8 cellular contexts compared by ENCODE assay signal in genomic region chr17:63621684-63622570, GRCh38. TPM values are rescaled to one million over a fixed set of nuclear protein-coding genes. Genes with fewer than 3 reads are reported as not detected.
DNase-seq lines count a peak whose midpoint lies in the region; ATAC-seq, FAIRE-seq and TF ChIP-seq lines count a peak whose summit lies in the region.

Gene MAP3K3, plus strand, starts transcription at chr17:63622417. Its CDS starts 343 bp downstream, at chr17:63622760.

- no peak within 1 kb of the TSS for H4K91ac ChIP-seq in H1 (replicated peaks; ENCODE audit: insufficient read length, low read length)

- H3K4me3 Mint-ChIP-seq in activated CD8-positive, alpha-beta memory T cell treated with anti-CD3 and anti-CD28 coated beads, Interleukin-2, amount 10 ng/mL, durations not matched to agents 7 days and 5 days = peak within 1 kb of the TSS; percentile 97
- peak within 1 kb of the TSS; percentile 99 for H3K4me3 Mint-ChIP-seq in memory B cell

- no peak for TF ChIP-seq CTCF in H1 (IDR thresholded peaks at IDR 0.05; ENCODE audit: control extremely low read depth in 1 of 3, insufficient read depth in 1 of 3, low read depth in 1 of 3, low read length in 3 of 3)

- no peak within 1 kb of the TSS for H2BK120ac ChIP-seq in H1 (replicated peaks; ENCODE audit: low read depth, low read length)

- peaks cover 0 to 8% of the 10 kb centered on the region in 2 experiments for H4K20me1 ChIP-seq in H1 (replicated peaks in 1 of 2; ENCODE audit: control insufficient read depth in 1 of 2, insufficient read depth in 2 of 2, low read length in 2 of 2)

- no peaks in the 10 kb centered on the region for H3K36me3 ChIP-seq in NT2/D1 (ENCODE audit: insufficient read depth, insufficient read length, low read length)
- no peaks in the 10 kb centered on the region for H3K36me3 ChIP-seq in H1 (ENCODE audit: control insufficient read depth in 2 of 4, insufficient read depth in 4 of 4, low read length in 3 of 4)

- peaks cover 3% of the 10 kb centered on the region for H3K27me3 Mint-ChIP-seq in activated CD8-positive, alpha-beta memory T cell treated with anti-CD3 and anti-CD28 coated beads, Interleukin-2, amount 10 ng/mL, durations not matched to agents 7 days and 5 days
- no peaks in the 10 kb centered on the region for H3K27me3 Mint-ChIP-seq in memory B cell

- peak within 1 kb of the TSS; percentile 95 for H4K5ac ChIP-seq in H1 (ENCODE audit: insufficient read length, low read depth, low read length)

- H3K4me3 ChIP-seq in NT2/D1 (ENCODE audit: insufficient read length, low read depth) (peak within 1 kb of the TSS; percentile 76), H1 (ENCODE audit: extremely low read depth in 1 of 4, insufficient read depth in 2 of 4, low read depth in 3 of 4, low read length in 4 of 4) (peak within 1 kb of the TSS; percentile 64 to 82 (median 72))

- H3K27me3 ChIP-seq in NT2/D1 (ENCODE audit: insufficient read depth, insufficient read length) (no peaks in the 10 kb centered on the region), H1 (replicated peaks in 1 of 4; ENCODE audit: control insufficient read depth in 3 of 4, extremely low read depth in 1 of 4, insufficient read depth in 3 of 4, low read length in 3 of 4) (no peaks in the 10 kb centered on the region)

- H3K9ac ChIP-seq in NT2/D1 (ENCODE audit: insufficient read length, low read depth) (peak within 1 kb of the TSS; percentile 91), H1 (replicated peaks in 1 of 4; ENCODE audit: extremely low read depth in 1 of 4, low read depth in 3 of 4, low read length in 3 of 4) (peak within 1 kb of the TSS; percentile 59 to 73 (median 64))

- in situ Hi-C loops in Caki2 (cut with HindIII; ENCODE audit: low pct_unique_long_range_greater_than_20kb, low sequenced_read_pairs) = no loop called here

- H3K4ac ChIP-seq in H1 (replicated peaks; ENCODE audit: insufficient read length, low read depth, low read length) = no peak within 1 kb of the TSS

- peak within 1 kb of the TSS; percentile 41; the same call in 1 of the 2 replicates for H3K27ac ChIP-seq in H1 (ENCODE audit: low read depth, low read length)

- H3K79me1 ChIP-seq in H1 (ENCODE audit: low read depth, low read length) = peaks cover 3% of the 10 kb centered on the region; the same call in 1 of the 2 replicates

- H2AFZ ChIP-seq in H1 (ENCODE audit: low read length) = no peak within 1 kb of the TSS

- 2% methylated on average over 56 of the region's 75 CpGs; no CpG with 5 or more reads in 1 of the 2 experiments for WGBS in H1 (ENCODE audit: extremely low coverage in 1 of 2, insufficient coverage in 1 of 2, insufficient read length in 1 of 2, insufficient replicate concordance in 2 of 2, low coverage in 1 of 2, low lambda C conversion rate in 2 of 2, missing lambda C conversion rate in 1 of 2), 2 experiments

- H2BK20ac ChIP-seq in H1 (ENCODE audit: low read length) = no peak within 1 kb of the TSS

- H3K4me1 ChIP-seq in NT2/D1 (ENCODE audit: insufficient read depth, insufficient read length) = no peaks in the 10 kb centered on the region
- peaks cover 2 to 5% (median 3%) of the 10 kb centered on the region in 4 experiments; a peak in 3 of 7 replicates for H3K4me1 ChIP-seq in H1 (replicated peaks in 1 of 4; ENCODE audit: control insufficient read depth in 3 of 4, insufficient read depth in 4 of 4, low read length in 3 of 4)

- peak; percentile 87 for ATAC-seq in GM21381 (IDR thresholded peaks at IDR 0.05; ENCODE audit: unreplicated experiment)
- ATAC-seq in activated CD8-positive, alpha-beta memory T cell treated with anti-CD3 and anti-CD28 coated beads, Interleukin-2, amount 10 ng/mL, durations not matched to agents 7 days and 5 days = peak; percentile 91
- ATAC-seq in memory B cell (ENCODE audit: low read depth) = peak; percentile 88

- peaks cover 6% of the 10 kb centered on the region for H3K23me2 ChIP-seq in H1 (ENCODE audit: low read depth, low read length)

- H3K9me3 ChIP-seq in NT2/D1 (ENCODE audit: insufficient read depth, low read length) (no peaks in the 10 kb centered on the region), H1 (ENCODE audit: insufficient read depth in 2 of 2, low read depth in 1 of 2, low read length in 1 of 2) (no peaks in the 10 kb centered on the region)

- H4K8ac ChIP-seq in H1 (ENCODE audit: extremely low read depth, insufficient read depth, low read length) = peak within 1 kb of the TSS; percentile 96

- TF ChIP-seq POLR2A in H1 (IDR thresholded peaks at IDR 0.05; ENCODE audit: control extremely low read depth in 1 of 2, low read depth in 2 of 2, low read length in 2 of 2) = peak; percentile 58 to 95

- peak; percentile 100 for DNase-seq in Caki2 (ENCODE audit: low read depth)
- DNase-seq in HUDEP-2 (lab: John Stamatoyannopoulos, UW; ENCODE audit: unreplicated experiment in 76 of 76) = peak; percentile 24 to 100 (median 99)
- peak; percentile 97 for DNase-seq in NT2/D1 (ENCODE audit: low read depth, low spot score)
- peak; percentile 99 for DNase-seq in activated CD8-positive, alpha-beta memory T cell treated with anti-CD3 and anti-CD28 coated beads, Interleukin-2, amount 10 ng/mL, durations not matched to agents 7 days and 5 days
- DNase-seq in H1 (ENCODE audit: low read depth in 1 of 2, low spot score in 2 of 2) = peak; percentile 97 to 99
- peak; percentile 84 to 93 for DNase-seq in memory B cell (ENCODE audit: low spot score in 2 of 2)
- DNase-seq in stimulated activated CD8-positive, alpha-beta memory T cell treated with anti-CD3 and anti-CD28 coated beads, Interleukin-12 subunit alpha, Interleukin-12 subunit beta, amount 100 ng/mL, for 24 hours (ENCODE audit: extremely low read depth) = peak; percentile 95

- no peak within 1 kb of the TSS for H2BK15ac ChIP-seq in H1 (ENCODE audit: low read length)

- no peak within 1 kb of the TSS for H3K23ac ChIP-seq in H1 (ENCODE audit: insufficient read length)

- H3K9me3 Mint-ChIP-seq in activated CD8-positive, alpha-beta memory T cell treated with anti-CD3 and anti-CD28 coated beads, Interleukin-2, amount 10 ng/mL, durations not matched to agents 7 days and 5 days (ENCODE audit: low read depth) = no peaks in the 10 kb centered on the region
- no peaks in the 10 kb centered on the region for H3K9me3 Mint-ChIP-seq in memory B cell

- peak within 1 kb of the TSS; percentile 97 for H3K18ac ChIP-seq in H1 (ENCODE audit: extremely low read depth, low read length)

- H3K14ac ChIP-seq in H1 (ENCODE audit: insufficient read length) = no peak within 1 kb of the TSS

- peak within 1 kb of the TSS; percentile 89 for H3K27ac Mint-ChIP-seq in activated CD8-positive, alpha-beta memory T cell treated with anti-CD3 and anti-CD28 coated beads, Interleukin-2, amount 10 ng/mL, durations not matched to agents 7 days and 5 days
- peak within 1 kb of the TSS; percentile 88 for H3K27ac Mint-ChIP-seq in memory B cell

- no peak within 1 kb of the TSS for H2BK12ac ChIP-seq in H1 (ENCODE audit: low read depth, low read length)

- CTCF ChIA-PET in activated CD8-positive, alpha-beta memory T cell treated with anti-CD3 and anti-CD28 coated beads, Interleukin-2, amount 10 ng/mL, durations not matched to agents 7 days and 5 days (lab: Charles Lee) = interaction anchor here (0.8 to 18.1 kb wide), 16 partner anchors 10 to 227 kb away, joined by 3 to 249 read pairs (median 4); partner anchors contain the start of genes CYB561, DCAF7 and TACO1
- CTCF ChIA-PET in H1 (lab: Charles Lee; ENCODE audit: partially characterized antibody) = interaction anchor here (0.6 to 4.1 kb wide), 9 partner anchors 10 to 215 kb away, joined by 3 to 22 read pairs (median 3); no protein-coding TSS in a partner anchor

- peaks cover 29% of the 10 kb centered on the region for H3K4me1 Mint-ChIP-seq in activated CD8-positive, alpha-beta memory T cell treated with anti-CD3 and anti-CD28 coated beads, Interleukin-2, amount 10 ng/mL, durations not matched to agents 7 days and 5 days
- peaks cover 30% of the 10 kb centered on the region for H3K4me1 Mint-ChIP-seq in memory B cell

- no peak; a peak in 1 of 3 replicates for TF ChIP-seq EP300 in H1 (IDR thresholded peaks at IDR 0.05; ENCODE audit: borderline replicate concordance in 1 of 2, low read depth in 2 of 2, low read length in 2 of 2)

- peak within 1 kb of the TSS; percentile 56 to 71 for H3K4me2 ChIP-seq in H1 (ENCODE audit: insufficient read depth in 1 of 2, low read depth in 2 of 2, low read length in 2 of 2)

- H2BK5ac ChIP-seq in H1 (ENCODE audit: low read depth, low read length) = peak within 1 kb of the TSS; percentile 93

- H3K56ac ChIP-seq in H1 (replicated peaks; ENCODE audit: insufficient read length, low read depth, low read length) = peak within 1 kb of the TSS; percentile 9

- no peak for FAIRE-seq in H1 (lab: Jason Lieb, UNC)

- H3K79me2 ChIP-seq in H1 (ENCODE audit: control insufficient read depth in 1 of 2, insufficient read depth in 2 of 2, low read length in 2 of 2) = peaks cover 5 to 32% of the 10 kb centered on the region in 2 experiments

- TF ChIP-seq RAD21 in H1 (IDR thresholded peaks at IDR 0.05 in 1 of 2, conservative IDR thresholded peaks at IDR 0.05 in 1 of 2; ENCODE audit: low read depth in 2 of 2, low read length in 2 of 2) = peak; percentile 1 to 2; a peak in 2 of 4 replicates

- no peak within 1 kb of the TSS for H2AK5ac ChIP-seq in H1 (ENCODE audit: low read depth, low read length)

- H3K36me3 Mint-ChIP-seq in activated CD8-positive, alpha-beta memory T cell treated with anti-CD3 and anti-CD28 coated beads, Interleukin-2, amount 10 ng/mL, durations not matched to agents 7 days and 5 days = no peaks in the 10 kb centered on the region
- H3K36me3 Mint-ChIP-seq in memory B cell = no peaks in the 10 kb centered on the region

- POLR2A ChIA-PET in H1 (lab: Charles Lee; ENCODE audit: partially characterized antibody) = interaction anchor here (0.7 to 1.8 kb wide), 20 partner anchors 10 to 256 kb away, joined by 3 to 9 read pairs (median 4); partner anchors contain the start of genes ACE, DCAF7, DDX42 and KCNH6

TF ChIP-seq in H1, 55 proteins besides CTCF, POLR2A, EP300 and RAD21 (continues in another document):
- no peak for TF ChIP-seq HDAC2 (IDR thresholded peaks at IDR 0.05; ENCODE audit: borderline replicate concordance in 1 of 2, low read depth in 2 of 2, low read length in 2 of 2)
- peak; percentile 91 for TF ChIP-seq CTBP2 (IDR thresholded peaks at IDR 0.05; ENCODE audit: borderline replicate concordance, insufficient read depth, insufficient read length, low read length)

RNA-seq across cellular contexts. Expression of gene MAP3K3, which starts in this region (rescaled TPM):
- 14.5 and 16.7 TPM in 2 replicates for total RNA-seq in Caki2 (2014; rRNA removed; shearing (Covaris generic); ENCODE audit: low replicate concordance)
- total RNA-seq in activated CD8-positive, alpha-beta memory T cell treated with anti-CD3 and anti-CD28 coated beads, Interleukin-2, amount 10 ng/mL, durations not matched to agents 7 days and 5 days = 10 to 100 TPM; 29.0 to 36.5 TPM
- 21.0 and 22.6 TPM in 2 replicates for total RNA-seq in H1 (2021; fragmentation: NEBNext Ultra II Directional; extraction: Animal tissue kit (Norgen Biotek cat#: 25700))
- 10.3 and 14.8 TPM in 2 replicates for polyA plus RNA-seq in H1 (2011; rRNA removed)
- polyA plus RNA-seq in H1 (2011; cell fraction: cytosol; rRNA removed) = 16.3 TPM
- polyA plus RNA-seq in H1 (2011; cell fraction: nucleus; rRNA removed) = 27.5 TPM
- 15.0 to 17.6 TPM (median 16.1 TPM) in 4 replicates for polyA plus RNA-seq in H1 (2012, experiment 1 of 2)
- 12.6 TPM for polyA plus RNA-seq in H1 (2012, experiment 2 of 2)
- 10.8 TPM for polyA plus RNA-seq in H1 (2013, experiment 1 of 2)
- polyA plus RNA-seq in H1 (2013, experiment 2 of 2) = 9.9 TPM
- 24.9 and 25.8 TPM in 2 replicates for polyA minus RNA-seq in H1 (2011; rRNA and poly(A)+ RNA removed)
- 12.1 TPM for polyA minus RNA-seq in H1 (2011; cell fraction: cytosol; rRNA and poly(A)+ RNA removed)
- polyA minus RNA-seq in H1 (2011; cell fraction: nucleus; rRNA and poly(A)+ RNA removed) = 24.1 TPM

Comparison
In these comparisons a context has a peak if more than half of its experiments do, and no peak if none do; other contexts are left out.
1. Peak in every context shown above with its lines: DNase-seq, ATAC-seq, H3K4me3 ChIP-seq and H3K27ac ChIP-seq.